ENCODE assay signal across 1 cellular context in the genomic region with DNA sequence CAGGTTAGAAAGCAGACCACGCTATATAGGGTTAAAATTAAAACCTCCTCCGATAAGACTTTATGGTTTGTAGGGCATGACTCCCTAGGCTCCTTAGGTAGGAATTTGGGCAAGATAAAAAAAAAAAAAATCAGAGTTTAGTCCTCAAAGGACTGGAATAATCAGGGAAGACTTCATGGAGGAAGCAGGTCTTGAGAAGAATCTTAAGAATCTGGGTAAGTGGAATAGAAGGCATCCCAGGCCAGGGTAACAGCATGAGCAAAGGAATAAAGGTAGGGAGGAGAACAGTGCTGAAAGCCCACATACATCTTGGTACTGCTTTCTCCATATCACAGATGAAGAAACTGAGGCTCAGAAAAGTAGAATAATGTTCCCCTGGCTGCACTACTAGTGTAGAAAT.
A peak's percentile ranks its signal among the peaks of the same experiment; 100 is the strongest.
TF ChIP-seq lines count a peak whose summit lies in the region.

No MANE protein-coding gene starts in this region.

TF ChIP-seq in A549, 52 proteins besides CTCF, POLR2A, EP300 and RAD21:
- TF ChIP-seq, protein P1, sequence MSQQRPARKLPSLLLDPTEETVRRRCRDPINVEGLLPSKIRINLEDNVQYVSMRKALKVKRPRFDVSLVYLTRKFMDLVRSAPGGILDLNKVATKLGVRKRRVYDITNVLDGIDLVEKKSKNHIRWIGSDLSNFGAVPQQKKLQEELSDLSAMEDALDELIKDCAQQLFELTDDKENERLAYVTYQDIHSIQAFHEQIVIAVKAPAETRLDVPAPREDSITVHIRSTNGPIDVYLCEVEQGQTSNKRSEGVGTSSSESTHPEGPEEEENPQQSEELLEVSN (IDR thresholded peaks at IDR 0.05; ENCODE audit: borderline replicate concordance, low read depth), result no peak
- TF ChIP-seq HOXA7 (CRISPR knock-in tag; IDR thresholded peaks at IDR 0.05) (no peak), KDM1A (IDR thresholded peaks at IDR 0.05; ENCODE audit: low read depth) (no peak), CBX8 (IDR thresholded peaks at IDR 0.05) (no peak), ZFP36 (IDR thresholded peaks at IDR 0.05; ENCODE audit: borderline replicate concordance, partially characterized antibody) (peak; percentile 65)
